In genomic region chr10:15244635-15245197, GRCh38 we compare ENCODE assay signal across 1 cellular context.
TF ChIP-seq lines count a peak whose summit lies in the region.

No MANE protein-coding gene starts in this region.

TF ChIP-seq in K562, 482 proteins besides CTCF, POLR2A, EP300 and RAD21 (continued from another document and continues in another):
- TF ChIP-seq ZNF318 (IDR thresholded peaks at IDR 0.05; ENCODE audit: borderline replicate concordance in 1 of 2, low read depth in 1 of 2) (peak in 1 of 2 experiments; percentile 80; a peak in 1 of 4 replicates), KLF6 (CRISPR knock-in tag; IDR thresholded peaks at IDR 0.05; ENCODE audit: borderline replicate concordance) (no peak), MTA2 (IDR thresholded peaks at IDR 0.05; ENCODE audit: low read depth) (peak; percentile 68), PHB (CRISPR knock-in tag; IDR thresholded peaks at IDR 0.05) (no peak), ZNF384 (IDR thresholded peaks at IDR 0.05; ENCODE audit: low read depth, low read length) (peak; percentile 81), ZNF175 (CRISPR knock-in tag; IDR thresholded peaks at IDR 0.05; ENCODE audit: low read depth) (0 out of 2 replicates have a peak, but pooled peaks have one; percentile 7), TRIM24 (IDR thresholded peaks at IDR 0.05) (peak; percentile 37 to 41; a peak in 1 of 4 replicates), ETS1 (conservative IDR thresholded peaks at IDR 0.05; ENCODE audit: control insufficient read depth, low read depth, low read length) (no peak), KDM1A (IDR thresholded peaks at IDR 0.05) (peak; percentile 12 to 41; a peak in 2 of 4 replicates), PKNOX1 (IDR thresholded peaks at IDR 0.05) (peak; percentile 93), MCM7 (IDR thresholded peaks at IDR 0.05) (no peak), MED1 (CRISPR knock-in tag; IDR thresholded peaks at IDR 0.05; ENCODE audit: borderline replicate concordance) (no peak), CBFA2T3 (IDR thresholded peaks at IDR 0.05) (peak; percentile 90), ATF1 (CRISPR knock-in tag; IDR thresholded peaks at IDR 0.05) (no peak), ATF1 (tag; IDR thresholded peaks at IDR 0.05) (no peak), PHF8 (IDR thresholded peaks at IDR 0.05; ENCODE audit: borderline replicate concordance, low read length) (no peak), NFE2L1 (tag; IDR thresholded peaks at IDR 0.05; ENCODE audit: borderline replicate concordance, low read depth) (no peak), HMG20B (CRISPR knock-in tag; IDR thresholded peaks at IDR 0.05) (no peak), BDP1 (IDR thresholded peaks at IDR 0.05; ENCODE audit: insufficient read depth, insufficient read length) (no peak), CBX2 (IDR thresholded peaks at IDR 0.05; ENCODE audit: insufficient read depth, low read length, poor library complexity, severe bottlenecking) (no peak), ZFPM2 (CRISPR knock-in tag; IDR thresholded peaks at IDR 0.05) (no peak), ASH1L (IDR thresholded peaks at IDR 0.05; ENCODE audit: borderline replicate concordance, low read depth, partially characterized antibody) (no peak), NEUROD1 (IDR thresholded peaks at IDR 0.05; ENCODE audit: borderline replicate concordance, low read depth, low read length, partially characterized antibody) (peak; percentile 38), CHD1 (IDR thresholded peaks at IDR 0.05; ENCODE audit: low read length) (no peak), FOXM1 (IDR thresholded peaks at IDR 0.05; ENCODE audit: low read depth) (peak; percentile 54; the same call in 1 of the 2 replicates), FOXM1 (CRISPR knock-in tag; IDR thresholded peaks at IDR 0.05; ENCODE audit: low read depth) (no peak), ZNF766 (CRISPR knock-in tag; conservative IDR thresholded peaks at IDR 0.05) (0 out of 2 replicates have a peak, but pooled peaks have one; percentile 35), TFAP4 (CRISPR knock-in tag; IDR thresholded peaks at IDR 0.05; ENCODE audit: borderline replicate concordance) (peak; percentile 48), SMAD4 (CRISPR knock-in tag; conservative IDR thresholded peaks at IDR 0.05) (peak; percentile 75), BRCA1 (IDR thresholded peaks at IDR 0.05) (no peak), BRCA1 (CRISPR knock-in tag; IDR thresholded peaks at IDR 0.05) (no peak), SMARCE1 (IDR thresholded peaks at IDR 0.05) (peak; percentile 81), TCF7 (IDR thresholded peaks at IDR 0.05; ENCODE audit: borderline replicate concordance) (no peak), HEY1 (CRISPR knock-in tag; IDR thresholded peaks at IDR 0.05; ENCODE audit: borderline replicate concordance) (no peak), HDAC2 (IDR thresholded peaks at IDR 0.05) (peak; percentile 48; the same call in 1 of the 2 replicates), ELK1 (CRISPR knock-in tag; IDR thresholded peaks at IDR 0.05) (no peak), LCOR (CRISPR knock-in tag; IDR thresholded peaks at IDR 0.05) (no peak), ZNF785 (CRISPR knock-in tag; IDR thresholded peaks at IDR 0.05) (no peak), ZNF324 (CRISPR knock-in tag; IDR thresholded peaks at IDR 0.05) (no peak), DDX20 (tag; IDR thresholded peaks at IDR 0.05; ENCODE audit: low read depth) (no peak), NCOR1 (IDR thresholded peaks at IDR 0.05) (peak; percentile 76), ZNF583 (CRISPR knock-in tag; IDR thresholded peaks at IDR 0.05) (no peak), MYNN (IDR thresholded peaks at IDR 0.05) (0 out of 2 replicates have a peak, but pooled peaks have one; percentile 28), MYNN (CRISPR knock-in tag; IDR thresholded peaks at IDR 0.05) (no peak), ARID1B (IDR thresholded peaks at IDR 0.05) (peak; percentile 88), PBX2 (CRISPR knock-in tag; IDR thresholded peaks at IDR 0.05; ENCODE audit: low read depth) (no peak), PBX2 (tag; conservative IDR thresholded peaks at IDR 0.05; ENCODE audit: low read depth) (peak; percentile 56; the same call in 1 of the 2 replicates), FIP1L1 (IDR thresholded peaks at IDR 0.05; ENCODE audit: low read depth, low read length, poor library complexity, severe bottlenecking) (no peak), ZNF347 (CRISPR knock-in tag; IDR thresholded peaks at IDR 0.05; ENCODE audit: low read depth) (no peak), KLF1 (tag; IDR thresholded peaks at IDR 0.05) (no peak), ATF7 (IDR thresholded peaks at IDR 0.05) (peak; percentile 11; the same call in 1 of the 2 replicates), ESRRA (IDR thresholded peaks at IDR 0.05; ENCODE audit: borderline replicate concordance, low read depth) (no peak; the same call in 1 of the 2 replicates), TARDBP (IDR thresholded peaks at IDR 0.05) (no peak), FOSL1 (tag; conservative IDR thresholded peaks at IDR 0.05) (peak; percentile 94), POLR2AphosphoS2 (IDR thresholded peaks at IDR 0.05; ENCODE audit: low read length) (no peak), HDAC3 (IDR thresholded peaks at IDR 0.05; ENCODE audit: borderline replicate concordance, partially characterized antibody) (peak; percentile 66), HMGN3 (IDR thresholded peaks at IDR 0.05; ENCODE audit: borderline replicate concordance, extremely low read depth, insufficient read length, low read depth, low read length) (no peak), FOXJ2 (tag; IDR thresholded peaks at IDR 0.05) (no peak), RB1 (IDR thresholded peaks at IDR 0.05; ENCODE audit: low read depth) (no peak), KDM2B (CRISPR knock-in tag; IDR thresholded peaks at IDR 0.05) (no peak), ILF3 (IDR thresholded peaks at IDR 0.05; ENCODE audit: borderline replicate concordance) (no peak), ZNF589 (CRISPR knock-in tag; IDR thresholded peaks at IDR 0.05; ENCODE audit: low read depth) (0 out of 2 replicates have a peak, but pooled peaks have one; percentile 44), RBM14 (IDR thresholded peaks at IDR 0.05; ENCODE audit: borderline replicate concordance, insufficient read depth, low read depth, low read length) (no peak), TBL1XR1 (IDR thresholded peaks at IDR 0.05; ENCODE audit: low read length in 2 of 2) (peak in 1 of 2 experiments; percentile 57; a peak in 2 of 4 replicates), PML (IDR thresholded peaks at IDR 0.05; ENCODE audit: low read length) (0 out of 2 replicates have a peak, but pooled peaks have one; percentile 21), SIN3A (IDR thresholded peaks at IDR 0.05; ENCODE audit: borderline replicate concordance in 2 of 2, control insufficient read depth in 1 of 2, low read depth in 2 of 2, low read length in 2 of 2) (no peak), HDAC1 (IDR thresholded peaks at IDR 0.05) (no peak), HOXB6 (CRISPR knock-in tag; IDR thresholded peaks at IDR 0.05; ENCODE audit: borderline replicate concordance) (no peak)
